19 cellular contexts compared by ENCODE assay signal in genomic region chr17:61786088-61786487, GRCh38.
DNase-seq lines count a peak whose midpoint lies in the region; ATAC-seq, FAIRE-seq and TF ChIP-seq lines count a peak whose summit lies in the region.
"Had no signal": no experiment of that assay in that cellular context is flagged by ENCODE, and none has a peak within 500 bp of the region (broad histone marks: within the 10 kb centered on the region; RNA-seq: fewer than 3 reads in every experiment).

No MANE protein-coding gene starts in this region.

- FAIRE-seq in GM12892 (lab: Jason Lieb, UNC): no peak
- FAIRE-seq: A549, HTR-8/SVneo, K562 had no signal

- no peak overlapping the region for H2AFZ ChIP-seq in IMR-90 (replicated peaks; ENCODE audit: low read length, poor library complexity)
- H2AFZ ChIP-seq: GM23248 had no signal

- H3K4me1 Mint-ChIP-seq in activated CD4-positive, alpha-beta T cell treated with anti-CD3 and anti-CD28 coated beads for 36 hours: no peaks in the 10 kb centered on the region

- H3K27ac Mint-ChIP-seq in activated CD4-positive, alpha-beta T cell treated with anti-CD3 and anti-CD28 coated beads for 36 hours: no peak overlapping the region

- intact Hi-C loops in activated CD4-positive, alpha-beta T cell treated with anti-CD3 and anti-CD28 coated beads for 36 hours (cut with DNase I, micrococcal nuclease): no loop called here
- intact Hi-C loops in IMR-90 (cut with micrococcal nuclease): no loop called here

- TF ChIP-seq POLR2A in IMR-90 (IDR thresholded peaks at IDR 0.05; ENCODE audit: low read depth, low read length) (no peak), GM12892 (IDR thresholded peaks at IDR 0.05; ENCODE audit: low read depth, low read length) (no peak)

- no peak overlapping the region for H2AK5ac ChIP-seq in IMR-90 (ENCODE audit: low read depth, low read length)

- no peak overlapping the region for H2BK120ac ChIP-seq in IMR-90 (ENCODE audit: low read depth, low read length)

- ATAC-seq in activated CD4-positive, alpha-beta T cell treated with anti-CD3 and anti-CD28 coated beads for 36 hours: peak; percentile 36
- ATAC-seq in IMR-90 (ENCODE audit: low read depth) (no peak), HG03045 (IDR thresholded peaks at IDR 0.05; ENCODE audit: unreplicated experiment) (no peak)
- ATAC-seq: A549, K562 had no signal

- no peaks in the 10 kb centered on the region for H4K20me1 ChIP-seq in IMR-90 (ENCODE audit: insufficient read depth, low read length)

- H3K4ac ChIP-seq in IMR-90 (ENCODE audit: low read depth, low read length): no peak overlapping the region

- TF ChIP-seq RAD21 in IMR-90 (IDR thresholded peaks at IDR 0.05; ENCODE audit: low read length): no peak

- no peaks in the 10 kb centered on the region for H3K9me3 Mint-ChIP-seq in activated CD4-positive, alpha-beta T cell treated with anti-CD3 and anti-CD28 coated beads for 36 hours (ENCODE audit: low read depth)

- H3K27me3 ChIP-seq in IMR-90 (ENCODE audit: control insufficient read depth, insufficient read depth, low read length): no peaks in the 10 kb centered on the region
- H3K27me3 ChIP-seq: SJCRH30 had no signal

- H3K36me3 Mint-ChIP-seq in activated CD4-positive, alpha-beta T cell treated with anti-CD3 and anti-CD28 coated beads for 36 hours (ENCODE audit: low read depth): peaks cover 4% of the 10 kb centered on the region

- H3K14ac ChIP-seq in IMR-90 (replicated peaks; ENCODE audit: low read depth, low read length): no peak overlapping the region

- peak; percentile 21 for DNase-seq in activated CD4-positive, alpha-beta T cell treated with anti-CD3 and anti-CD28 coated beads for 36 hours
- DNase-seq in activated CD4-positive, alpha-beta T cell treated with anti-CD3 and anti-CD28 coated beads for 4 hours: no peak
- DNase-seq in IMR-90 (no peak), NOMO-1 treated with dmso at 0.1 percent for 144 hours (lab: John Stamatoyannopoulos, UW; ENCODE audit: unreplicated experiment) (peak; percentile 31), left kidney (ENCODE audit: low read depth, low spot score) (peak; percentile 20), GM12892 (ENCODE audit: insufficient read length) (no peak)
- no peak for DNase-seq in activated T-cell treated with anti-CD3 and anti-CD28 coated beads, Interleukin-2, amount 50 U/mL, for 1 hour
- DNase-seq: Caco-2, DMS53, GM23248, NCI-H1417 treated with DMSO at 0.1 percent for 48 hours, NCI-H2029, NCI-H526, SJCRH30 had no signal

- H3K23ac ChIP-seq in IMR-90 (ENCODE audit: low read depth, low read length): no peak overlapping the region

- H3K27ac ChIP-seq in IMR-90 (ENCODE audit: insufficient read depth, low read length): no peak overlapping the region
- H3K27ac ChIP-seq: A549, GM23248, RWPE1, SJCRH30 had no signal

- in situ Hi-C loops in IMR-90 (cut with MboI; ENCODE audit: low sequenced_read_pairs): no loop called here

- BruUV-seq in IMR-90 (replicated peaks; lab: Mats Ljungman, UMichigan): no TSS peak

- H2AK9ac ChIP-seq in IMR-90 (replicated peaks; ENCODE audit: low read depth, low read length, poor library complexity): no peak overlapping the region

- peaks cover 0 to 6% of the 10 kb centered on the region in 2 experiments; a peak in 1 of 4 replicates for H3K79me1 ChIP-seq in IMR-90 (ENCODE audit: low read depth in 1 of 2, low read length in 2 of 2)

- no peak overlapping the region for H3K56ac ChIP-seq in IMR-90 (ENCODE audit: extremely low read depth, insufficient read depth, low read length)

- no peak overlapping the region for H2BK20ac ChIP-seq in IMR-90 (ENCODE audit: low read depth, low read length)

- peak overlapping the region in 1 of 2 experiments; percentile 67; a peak in 1 of 4 replicates for H4K8ac ChIP-seq in IMR-90 (ENCODE audit: low read depth in 2 of 2, low read length in 2 of 2)

- no peak overlapping the region for H3K18ac ChIP-seq in IMR-90 (ENCODE audit: low read depth, low read length)

- H3K9me3 ChIP-seq in IMR-90 (ENCODE audit: control insufficient read depth, insufficient read depth, low read length): no peaks in the 10 kb centered on the region
- H3K9me3 ChIP-seq: A549, Caco-2, SJCRH30 had no signal

- no peak for TF ChIP-seq CTCF in IMR-90 (conservative IDR thresholded peaks at IDR 0.05; ENCODE audit: low read depth, low read length)

- CTCF ChIA-PET in activated CD4-positive, alpha-beta T cell treated with anti-CD3 and anti-CD28 coated beads for 36 hours (lab: Charles Lee): no interaction called here
- CTCF ChIA-PET in IMR-90 (lab: Yijun Ruan, JAX): no interaction called here

- POLR2A ChIA-PET in activated CD4-positive, alpha-beta T cell treated with anti-CD3 and anti-CD28 coated beads for 36 hours (lab: Charles Lee): no interaction called here
- POLR2A ChIA-PET in IMR-90 (lab: Charles Lee; ENCODE audit: unreplicated experiment): no interaction called here

- dilution Hi-C loops in IMR-90 (cut with HindIII; ENCODE audit: low sequenced_read_pairs, unreplicated experiment): no loop called here

- no peak overlapping the region for H3K9ac ChIP-seq in IMR-90 (ENCODE audit: low read depth, low read length)
- H3K9ac ChIP-seq: GM23248 had no signal

- H3K4me3 ChIP-seq in IMR-90 (ENCODE audit: insufficient read depth, low read depth, low read length): no peak overlapping the region
- H3K4me3 ChIP-seq: A549, GM23248, K562, SJCRH30 had no signal

- H3K36me3 ChIP-seq in IMR-90 (ENCODE audit: control insufficient read depth, insufficient read depth, low read length): peaks cover 1% of the 10 kb centered on the region; the same call in 1 of the 2 replicates

- no peaks in the 10 kb centered on the region for H3K4me1 ChIP-seq in IMR-90 (ENCODE audit: control insufficient read depth, insufficient read depth, low read length)
- H3K4me1 ChIP-seq: A549, Caco-2, SJCRH30 had no signal

- peak overlapping the region; percentile 36 for H2BK5ac ChIP-seq in IMR-90 (ENCODE audit: low read depth, low read length, poor library complexity, severe bottlenecking)

- H3K9me1 ChIP-seq in IMR-90 (ENCODE audit: insufficient read depth, low read length): no peaks in the 10 kb centered on the region

- H4K5ac ChIP-seq in IMR-90 (ENCODE audit: low read depth, low read length): no peak overlapping the region

- H4K91ac ChIP-seq in IMR-90 (ENCODE audit: insufficient read depth, low read depth, low read length): no peak overlapping the region

- no peak overlapping the region for H2BK15ac ChIP-seq in IMR-90 (ENCODE audit: low read depth, low read length)

- no peaks in the 10 kb centered on the region for H3K27me3 Mint-ChIP-seq in activated CD4-positive, alpha-beta T cell treated with anti-CD3 and anti-CD28 coated beads for 36 hours

- no peak overlapping the region for H3K4me3 Mint-ChIP-seq in activated CD4-positive, alpha-beta T cell treated with anti-CD3 and anti-CD28 coated beads for 36 hours

- H3K4me2 ChIP-seq in IMR-90 (ENCODE audit: low read depth, low read length): no peak overlapping the region
- H3K4me2 ChIP-seq: A549 had no signal

- no CpG with 5 or more reads among the region's 5 CpGs for WGBS in IMR-90 (ENCODE audit: extremely low coverage in 2 of 2, insufficient read length in 1 of 2), 2 experiments

TF ChIP-seq in IMR-90, 13 proteins besides CTCF, POLR2A, EP300 and RAD21:
- TF ChIP-seq MAZ (IDR thresholded peaks at IDR 0.05; ENCODE audit: borderline replicate concordance, low read depth, low read length) (no peak), SMC3 (IDR thresholded peaks at IDR 0.05; ENCODE audit: low read depth, low read length) (no peak), CHD1 (IDR thresholded peaks at IDR 0.05; ENCODE audit: low read depth, low read length) (no peak), MXI1 (IDR thresholded peaks at IDR 0.05; ENCODE audit: borderline replicate concordance, low read depth, low read length) (no peak), FOS (IDR thresholded peaks at IDR 0.05; ENCODE audit: low read depth, low read length) (no peak), NFE2L2 (IDR thresholded peaks at IDR 0.05; ENCODE audit: low read depth, low read length) (no peak), CEBPB (IDR thresholded peaks at IDR 0.05; ENCODE audit: low read depth, low read length) (no peak), RFX5 (IDR thresholded peaks at IDR 0.05; ENCODE audit: low read depth, low read length) (no peak), BHLHE40 (IDR thresholded peaks at IDR 0.05; ENCODE audit: low read depth, low read length) (no peak), RCOR1 (IDR thresholded peaks at IDR 0.05; ENCODE audit: insufficient replicate concordance, low read length) (no peak), MAFK (IDR thresholded peaks at IDR 0.05; ENCODE audit: low read depth, low read length) (no peak), ELK1 (IDR thresholded peaks at IDR 0.05; ENCODE audit: borderline replicate concordance, low read depth, low read length) (no peak), USF2 (IDR thresholded peaks at IDR 0.05; ENCODE audit: low read depth, low read length) (no peak)

Comparison
In these comparisons a context has a peak if more than half of its experiments do, and no peak if none do; other contexts are left out.
1. DNase-seq: peak in activated CD4-positive, alpha-beta T cell treated with anti-CD3 and anti-CD28 coated beads for 36 hours (single experiment), NOMO-1 treated with dmso at 0.1 percent for 144 hours (single experiment) and left kidney (single experiment); none in activated CD4-positive, alpha-beta T cell treated with anti-CD3 and anti-CD28 coated beads for 4 hours (0 of 2), IMR-90 (single experiment), activated T-cell treated with anti-CD3 and anti-CD28 coated beads, Interleukin-2, amount 50 U/mL, for 1 hour (single experiment) and GM12892 (single experiment).